ENCODE assay signal across 32 cellular contexts in genomic region chr9:114770991-114771390, GRCh38. TPM values are rescaled to one million over a fixed set of nuclear protein-coding genes. Genes with fewer than 3 reads are reported as not detected.
"Had no signal": no experiment of that assay in that cellular context is flagged by ENCODE, and none has a peak within 500 bp of the region (broad histone marks: within the 10 kb centered on the region; RNA-seq: fewer than 3 reads in every experiment).

No MANE protein-coding gene starts in this region.

- H3K4me1 ChIP-seq: adrenal gland, body of pancreas, breast epithelium, SJSA1 had no signal

- H3K27ac ChIP-seq: adrenal gland, body of pancreas, breast epithelium, SJSA1 had no signal

- H3K9me2 ChIP-seq: SK-N-SH had no signal

- H3K4me3 ChIP-seq: adrenal gland, body of pancreas, breast epithelium, SJSA1 had no signal

- H3K4me3 Mint-ChIP-seq: activated CD4-positive, alpha-beta T cell treated with anti-CD3 and anti-CD28 coated beads for 36 hours; activated CD4-positive, alpha-beta T cell treated with anti-CD3 and anti-CD28 coated beads, Interleukin-2, amount 10 ng/mL, durations not matched to agents 7 days and 5 days; activated CD8-positive, alpha-beta T cell treated with anti-CD3 and anti-CD28 coated beads, Interleukin-2, amount 10 ng/mL, durations not matched to agents 7 days and 5 days; activated naive CD4-positive, alpha-beta T cell treated with anti-CD3 and anti-CD28 coated beads for 36 hours; activated T-cell treated with anti-CD3 and anti-CD28 coated beads, Interleukin-2, amount 50 U/mL, for 24 hours; T-helper 1 cell treated with Interleukin-12 subunit alpha and Interleukin-12 subunit beta and Interleukin-4 antibody, amounts not matched to agents 30 μg/mL and 1 μg/mL, for 36 hours; T-helper 2 cell treated with Interferon-gamma antibody and Interleukin-4, amounts not matched to agents 5 μg/mL and 100 μg/mL, for 36 hours; WTC11 had no signal

- ATAC-seq: activated CD4-positive, alpha-beta T cell treated with anti-CD3 and anti-CD28 coated beads for 36 hours; activated CD4-positive, CD25-positive, alpha-beta regulatory T cell treated with anti-CD3 and anti-CD28 coated beads, Interleukin-2, amount 50 U/mL, for 24 hours; activated CD8-positive, alpha-beta T cell treated with anti-CD3 and anti-CD28 coated beads, Interleukin-2, amount 10 ng/mL, durations not matched to agents 7 days and 5 days; activated naive CD4-positive, alpha-beta T cell treated with anti-CD3 and anti-CD28 coated beads, Interleukin-2, amount 50 U/mL, for 72 hours; body of pancreas; Panc1; WTC11 had no signal

- H3K4me1 Mint-ChIP-seq: WTC11 had no signal

- H3K27me3 ChIP-seq: adrenal gland, body of pancreas, breast epithelium, SJSA1 had no signal

- H3K9me3 ChIP-seq: adrenal gland, body of pancreas, breast epithelium, SJSA1, SK-N-SH had no signal

- H3K9me3 Mint-ChIP-seq: activated CD4-positive, alpha-beta T cell treated with anti-CD3 and anti-CD28 coated beads, Interleukin-2, amount 10 ng/mL, durations not matched to agents 7 days and 5 days; activated naive CD4-positive, alpha-beta T cell treated with anti-CD3 and anti-CD28 coated beads for 36 hours; activated naive CD4-positive, alpha-beta T cell treated with anti-CD3 and anti-CD28 coated beads, Interleukin-2, amount 50 U/mL, for 72 hours; activated T-cell treated with anti-CD3 and anti-CD28 coated beads, Interleukin-2, amount 50 U/mL, for 24 hours; activated T-helper 2 cell treated with anti-CD3 and anti-CD28 coated beads, Interferon-gamma antibody, Interleukin-2, Interleukin-4, amounts not matched to agents 10 μg/mL and 5 μg/mL and 100 μg/mL, durations not matched to agents 14 hours and 24 hours and 36 hours; T-helper 1 cell treated with Interleukin-12 subunit alpha and Interleukin-12 subunit beta and Interleukin-4 antibody, amounts not matched to agents 30 μg/mL and 1 μg/mL, for 36 hours; T-helper 2 cell treated with Interferon-gamma antibody and Interleukin-4, amounts not matched to agents 5 μg/mL and 100 μg/mL, for 36 hours; WTC11 had no signal

- H3K36me3 Mint-ChIP-seq: activated naive CD4-positive, alpha-beta T cell treated with anti-CD3 and anti-CD28 coated beads, Interleukin-2, amount 50 U/mL, for 72 hours; WTC11 had no signal

- DNase-seq: activated CD4-positive, alpha-beta T cell treated with anti-CD3 and anti-CD28 coated beads for 36 hours; activated CD4-positive, alpha-beta T cell treated with anti-CD3 and anti-CD28 coated beads, Interleukin-2, amount 10 ng/mL, durations not matched to agents 7 days and 5 days; activated CD4-positive, alpha-beta T cell treated with anti-CD3 and anti-CD28 coated beads, Interleukin-2, amount 50 U/mL, for 48 hours; activated CD8-positive, alpha-beta T cell treated with anti-CD3 and anti-CD28 coated beads, Interleukin-2, amount 10 ng/mL, durations not matched to agents 7 days and 5 days; activated gamma-delta T cell treated with Interleukin-2 at 50 U/mL for 16 hours; activated naive CD4-positive, alpha-beta T cell treated with anti-CD3 and anti-CD28 coated beads for 36 hours; activated T-cell treated with anti-CD3 and anti-CD28 coated beads, Interleukin-2, amount 50 U/mL, for 24 hours; adrenal gland; body of pancreas; Kasumi-1; MM.1S; NCI-H1092 treated with DMSO at 0.1 percent for 48 hours; NCI-H1417; NCI-H146; NCI-H187; NCI-H2029 treated with DMSO at 0.1 percent for 48 hours; NCI-H2171 treated with DMSO at 0.1 percent for 48 hours; NCI-H2227 treated with DMSO at 0.1 percent for 48 hours; NCI-H446 treated with DMSO at 0.1 percent for 48 hours; NCI-H524; RPMI8226; SHP77 treated with DMSO at 0.1 percent for 48 hours; SK-N-SH had no signal

- H3K27me3 Mint-ChIP-seq: activated CD4-positive, alpha-beta T cell treated with anti-CD3 and anti-CD28 coated beads for 36 hours; activated CD4-positive, alpha-beta T cell treated with anti-CD3 and anti-CD28 coated beads, Interleukin-2, amount 10 ng/mL, durations not matched to agents 7 days and 5 days; activated T-cell treated with anti-CD3 and anti-CD28 coated beads, Interleukin-2, amount 50 U/mL, for 24 hours had no signal

- H3K36me3 ChIP-seq: adrenal gland, breast epithelium, SJSA1 had no signal

- H3K4me2 ChIP-seq: SK-N-SH had no signal

- H3K27ac Mint-ChIP-seq: activated CD4-positive, alpha-beta T cell treated with anti-CD3 and anti-CD28 coated beads for 36 hours; activated CD4-positive, alpha-beta T cell treated with anti-CD3 and anti-CD28 coated beads, Interleukin-2, amount 10 ng/mL, durations not matched to agents 7 days and 5 days; activated CD8-positive, alpha-beta T cell treated with anti-CD3 and anti-CD28 coated beads, Interleukin-2, amount 10 ng/mL, durations not matched to agents 7 days and 5 days; activated naive CD4-positive, alpha-beta T cell treated with anti-CD3 and anti-CD28 coated beads for 36 hours; activated naive CD4-positive, alpha-beta T cell treated with anti-CD3 and anti-CD28 coated beads, Interleukin-2, amount 50 U/mL, for 72 hours; activated T-cell treated with anti-CD3 and anti-CD28 coated beads, Interleukin-2, amount 50 U/mL, for 24 hours; activated T-helper 2 cell treated with anti-CD3 and anti-CD28 coated beads, Interferon-gamma antibody, Interleukin-2, Interleukin-4, amounts not matched to agents 10 μg/mL and 5 μg/mL and 100 μg/mL, durations not matched to agents 14 hours and 24 hours and 36 hours; T-helper 1 cell treated with Interleukin-12 subunit alpha and Interleukin-12 subunit beta and Interleukin-4 antibody, amounts not matched to agents 30 μg/mL and 1 μg/mL, for 36 hours; T-helper 2 cell treated with Interferon-gamma antibody and Interleukin-4, amounts not matched to agents 5 μg/mL and 100 μg/mL, for 36 hours; WTC11 had no signal

RNA-seq across cellular contexts. Expression of gene TNFSF15, which starts 34.8 kb away (rescaled TPM):
- total RNA-seq: SJSA1 had no signal
